ENCODE assay signal across 18 cellular contexts in the genomic region with DNA sequence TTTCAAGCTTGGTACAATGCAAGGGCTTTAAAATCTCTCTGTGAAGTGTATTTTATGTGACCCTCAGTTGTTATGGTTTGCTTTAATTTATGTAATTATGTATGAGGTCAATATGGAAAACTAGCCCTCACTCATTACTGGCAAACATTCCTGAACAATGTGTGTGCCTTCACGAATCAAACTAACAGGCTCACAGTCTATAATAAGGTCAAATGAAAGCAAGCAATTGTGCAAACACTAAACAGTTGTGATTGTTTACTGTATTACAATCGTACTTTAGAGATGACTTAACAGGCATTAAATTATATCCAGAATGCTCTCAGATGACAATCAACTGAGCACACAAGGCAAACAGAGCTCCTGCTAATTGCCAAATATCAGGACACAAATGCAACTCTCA. TPM values are rescaled to one million over a fixed set of nuclear protein-coding genes. Genes with fewer than 3 reads are reported as not detected.
A peak's percentile ranks its signal among the peaks of the same experiment; 100 is the strongest.
DNase-seq lines count a peak whose midpoint lies in the region; ATAC-seq, FAIRE-seq and TF ChIP-seq lines count a peak whose summit lies in the region.
"Had no signal": no experiment of that assay in that cellular context is flagged by ENCODE, and none has a peak within 500 bp of the region (broad histone marks: within the 10 kb centered on the region; RNA-seq: fewer than 3 reads in every experiment).

No MANE protein-coding gene starts in this region.

- H3K4me3 Mint-ChIP-seq in astrocyte (ENCODE audit: unreplicated experiment) = no peak overlapping the region
- H3K4me3 Mint-ChIP-seq: CD4-positive, alpha-beta T cell; immature natural killer cell had no signal

- peak overlapping the region; percentile 0 for H3K27ac Mint-ChIP-seq in astrocyte (ENCODE audit: unreplicated experiment)
- H3K27ac Mint-ChIP-seq: CD4-positive, alpha-beta T cell; immature natural killer cell had no signal

- H3K27me3 ChIP-seq in ACC112 (ENCODE audit: insufficient read depth, low read length) (no peaks in the 10 kb centered on the region), astrocyte (ENCODE audit: insufficient read depth, low read length) (no peaks in the 10 kb centered on the region)
- H3K27me3 ChIP-seq: tibial nerve had no signal

- FAIRE-seq in astrocyte (lab: Jason Lieb, UNC) = peak; percentile 71

- H3K36me3 ChIP-seq in ACC112 (ENCODE audit: insufficient read depth, low read length) (peaks cover 22% of the 10 kb centered on the region), HEK293 (ENCODE audit: control insufficient read depth in 2 of 2, insufficient read depth in 1 of 2, low read length in 2 of 2) (no peaks in the 10 kb centered on the region), astrocyte (ENCODE audit: insufficient read depth, low read length) (peaks cover 5% of the 10 kb centered on the region)
- H3K36me3 ChIP-seq: tibial nerve had no signal

- no peak overlapping the region for H3K4me3 ChIP-seq in ACC112 (ENCODE audit: low read depth, low read length)
- H3K4me3 ChIP-seq in HEK293 (ENCODE audit: low read depth, low read length) = no peak overlapping the region
- H3K4me3 ChIP-seq in astrocyte (ENCODE audit: insufficient read depth, low read depth, low read length) = peak overlapping the region; percentile 14
- H3K4me3 ChIP-seq: tibial nerve had no signal

- peaks cover 50% of the 10 kb centered on the region for H4K20me1 ChIP-seq in astrocyte (ENCODE audit: insufficient read depth, low read length)

- no peak for TF ChIP-seq CTCF in HEK293 (tag by site-specific recombination; IDR thresholded peaks at IDR 0.05)
- TF ChIP-seq CTCF in astrocyte (IDR thresholded peaks at IDR 0.05; ENCODE audit: insufficient read depth, low read depth, low read length) = no peak

- CTCF ChIA-PET in HEK293 (lab: Yijun Ruan, JAX) = interaction anchor here (1.2 to 1.5 kb wide), 2 partner anchors 19 to 24 kb away, joined by 3 to 4 read pairs; no protein-coding TSS in a partner anchor

- H3K27me3 Mint-ChIP-seq in astrocyte (ENCODE audit: low read depth, unreplicated experiment) = no peaks in the 10 kb centered on the region
- H3K27me3 Mint-ChIP-seq: CD4-positive, alpha-beta T cell had no signal

- intact Hi-C loops in cardiac septum (cut with DNase I) = no loop called here

- POLR2A ChIA-PET in HEK293 (lab: Yijun Ruan, JAX) = no interaction called here

- H3K4me1 ChIP-seq in ACC112 (ENCODE audit: control insufficient read depth, insufficient read depth, low read length, unreplicated experiment) (peaks cover 81% of the 10 kb centered on the region), HEK293 (ENCODE audit: control insufficient read depth, insufficient read depth, low read length) (no peaks in the 10 kb centered on the region), astrocyte (ENCODE audit: insufficient read depth, low read length) (peaks cover 11% of the 10 kb centered on the region)

- no peaks in the 10 kb centered on the region for H3K9me3 Mint-ChIP-seq in astrocyte (ENCODE audit: unreplicated experiment)
- H3K9me3 Mint-ChIP-seq: CD4-positive, alpha-beta T cell had no signal

- H2AFZ ChIP-seq in ACC112 (ENCODE audit: low read length, unreplicated experiment) (no peak overlapping the region), astrocyte (ENCODE audit: low read depth, low read length) (no peak overlapping the region)

- H3K4me2 ChIP-seq in astrocyte (ENCODE audit: low read length) = peak overlapping the region; percentile 38

- H3K9me3 ChIP-seq in HEK293 (ENCODE audit: control insufficient read depth, insufficient read depth, low read depth, low read length) (no peaks in the 10 kb centered on the region), astrocyte (ENCODE audit: insufficient read depth, low read depth, low read length) (no peaks in the 10 kb centered on the region)
- H3K9me3 ChIP-seq: tibial nerve had no signal

- H3K79me2 ChIP-seq in ACC112 (ENCODE audit: control insufficient read depth, insufficient read depth, low read length, unreplicated experiment) = peaks cover 99% of the 10 kb centered on the region
- H3K79me2 ChIP-seq in astrocyte (ENCODE audit: insufficient read depth, low read length) = peaks cover 100% of the 10 kb centered on the region

- DNase-seq in astrocyte (ENCODE audit: low read depth) = peak; percentile 77
- DNase-seq in left lobe of liver (ENCODE audit: low spot score) = no peak
- no peak for DNase-seq in SHP77 treated with DMSO at 0.1 percent for 48 hours (lab: John Stamatoyannopoulos, UW)
- no peak for DNase-seq in cardiac septum (ENCODE audit: low spot score)
- DNase-seq: activated CD4-positive, alpha-beta T cell treated with anti-CD3 and anti-CD28 coated beads for 48 hours; activated naive CD4-positive, alpha-beta T cell; CD4-positive, alpha-beta T cell; effector CD4-positive, alpha-beta T cell; immature natural killer cell; NCI-H187 treated with DMSO at 0.1 percent for 48 hours; nucleus accumbens; SIG-M5 had no signal

- H3K9ac ChIP-seq in astrocyte (ENCODE audit: low read length) = peak overlapping the region; percentile 10

- H3K4me1 Mint-ChIP-seq in astrocyte (ENCODE audit: low read depth, unreplicated experiment) = peaks cover 40% of the 10 kb centered on the region
- H3K4me1 Mint-ChIP-seq: immature natural killer cell had no signal

- H3K36me3 Mint-ChIP-seq in astrocyte (ENCODE audit: low read depth, unreplicated experiment) = peaks cover 7% of the 10 kb centered on the region
- H3K36me3 Mint-ChIP-seq: immature natural killer cell had no signal

- ATAC-seq in left lobe of liver (peak; percentile 63), esophagus mucosa (no peak), GM21528 (IDR thresholded peaks at IDR 0.05; ENCODE audit: low FRiP score, unreplicated experiment) (no peak)

- peak overlapping the region; percentile 52 for H3K27ac ChIP-seq in ACC112 (ENCODE audit: low read depth, low read length)
- no peak overlapping the region for H3K27ac ChIP-seq in HEK293 (ENCODE audit: extremely low read depth, low read depth, low read length)
- peak overlapping the region; percentile 68 for H3K27ac ChIP-seq in astrocyte (ENCODE audit: low read depth, low read length)

TF ChIP-seq in HEK293, 187 proteins besides CTCF, POLR2A, EP300 and RAD21:
- TF ChIP-seq ZNF366 (tag by site-specific recombination; conservative IDR thresholded peaks at IDR 0.05) (peak; percentile 75), SP7 (tag by site-specific recombination; IDR thresholded peaks at IDR 0.05) (peak; percentile 40; the same call in 1 of the 2 replicates), KLF9 (tag by site-specific recombination; IDR thresholded peaks at IDR 0.05; ENCODE audit: low read depth) (no peak)
TF ChIP-seq in HEK293: peak in this region for 2.

RNA-seq across cellular contexts. Expression of a gene that starts 29.6 kb away (rescaled TPM):
- 429 and 580 TPM in 2 replicates for total RNA-seq in astrocyte
- 6.1 TPM for total RNA-seq in left lobe of liver
- 6.3 TPM for total RNA-seq in esophagus mucosa
- 16.0 TPM for total RNA-seq in cardiac septum
- total RNA-seq: HT-29 had no signal

Comparison
In these comparisons a context has a peak if more than half of its experiments do, and no peak if none do; other contexts are left out.
1. RNA of a gene that starts 29.6 kb away (total RNA-seq): 429 to 580 TPM in astrocyte; 16.0 TPM in cardiac septum (single experiment), 6.3 TPM in esophagus mucosa (single experiment) and 6.1 TPM in left lobe of liver (single experiment); every median in the first group is over 10 times any median in the second.